Comparison of ENCODE assay signal across 8 cellular contexts in the genomic region with DNA sequence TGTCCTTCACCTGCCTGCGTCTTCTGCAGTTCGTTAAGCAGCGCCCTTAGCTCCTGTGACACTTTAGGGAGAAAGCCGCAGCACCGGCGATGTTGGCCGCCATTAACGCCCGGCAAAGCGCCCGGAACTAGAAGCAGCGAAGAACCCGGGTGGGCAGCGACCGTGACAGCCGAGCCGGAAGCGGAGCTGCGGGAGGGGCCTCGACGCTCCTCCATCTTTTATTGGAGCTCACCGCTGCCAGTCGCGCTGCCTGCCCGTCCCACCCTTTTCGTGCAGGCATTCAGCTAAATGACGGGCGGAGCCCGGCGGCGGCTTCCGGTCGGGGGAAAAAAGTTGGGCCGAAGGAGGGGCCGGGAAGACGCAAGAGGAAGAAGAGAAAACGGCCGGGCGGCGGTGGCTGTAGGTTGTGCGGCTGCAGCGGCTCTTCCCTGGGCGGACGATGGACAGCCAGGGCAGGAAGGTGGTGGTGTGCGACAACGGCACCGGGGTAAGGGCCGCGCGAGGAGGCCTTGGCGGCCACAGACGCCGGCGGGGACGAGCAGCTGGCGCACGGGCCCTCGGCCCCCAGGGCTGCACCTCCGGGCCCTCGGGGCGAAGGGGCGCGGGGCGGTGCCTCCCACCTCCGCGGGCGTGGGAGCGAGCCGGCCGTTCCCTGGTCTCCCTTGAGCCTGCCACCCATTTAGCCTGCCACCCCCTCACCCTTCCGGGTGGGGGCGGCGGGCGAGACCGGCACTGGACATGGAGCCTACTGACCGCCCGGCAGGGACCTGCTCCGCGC. TPM values are rescaled to one million over a fixed set of nuclear protein-coding genes. Genes with fewer than 3 reads are reported as not detected.
DNase-seq lines count a peak whose midpoint lies in the region; ATAC-seq, FAIRE-seq and TF ChIP-seq lines count a peak whose summit lies in the region.

Gene ACTR2, plus strand, starts transcription at position 361 of the 778 bp plus-strand sequence. Its CDS starts 79 bp downstream, at position 440.

- TF ChIP-seq EP300 in HepG2 (IDR thresholded peaks at IDR 0.05; ENCODE audit: low read depth in 2 of 2, low read length in 2 of 2) (peak in 1 of 2 experiments; percentile 29; a peak in 1 of 4 replicates), HepG2 (CRISPR knock-in tag; IDR thresholded peaks at IDR 0.05; ENCODE audit: borderline replicate concordance) (no peak; the same call in 1 of the 2 replicates)

- POLR2A ChIA-PET in HepG2 (lab: Yijun Ruan, JAX), result interaction anchor here (0.7 to 2.3 kb wide), 44 partner anchors 10 to 824 kb away, joined by 3 to 41 read pairs (median 4); partner anchors contain the start of genes CEP68, RAB1A, SERTAD2 and SPRED2

- FAIRE-seq in HepG2 (lab: Jason Lieb, UNC), result no peak

- peak within 1 kb of the TSS; percentile 76 to 99 (median 98) for H3K4me3 ChIP-seq in HepG2 (replicated peaks in 1 of 3; ENCODE audit: insufficient read depth in 1 of 3, low read depth in 2 of 3, low read length in 3 of 3)

- peak; percentile 93 for DNase-seq in NCI-H774 (lab: John Stamatoyannopoulos, UW)
- DNase-seq in activated CD4-positive, alpha-beta T cell treated with anti-CD3 and anti-CD28 coated beads, Interleukin-2, amount 50 U/mL, for 4 hours, result peak; percentile 90 to 91
- DNase-seq in dermis blood vessel endothelial cell, result peak; percentile 97
- DNase-seq in HepG2 (ENCODE audit: low spot score), result peak; percentile 95
- peak; percentile 93 for DNase-seq in stimulated activated CD4-positive, alpha-beta T cell treated with anti-CD3 and anti-CD28 coated beads, Interleukin-4, amount 100 ng/mL, for 1 hour

- peak; percentile 90 to 95 for TF ChIP-seq POLR2A in HepG2 (IDR thresholded peaks at IDR 0.05; ENCODE audit: insufficient read depth in 1 of 2, low read depth in 2 of 2, low read length in 2 of 2)

- intact Hi-C loops in HepG2 (cut with micrococcal nuclease; ENCODE audit: unreplicated experiment), result loop anchor here (2.0 to 5.0 kb wide), 3 partner anchors 41 to 95 kb away; partner anchors contain the start of gene RAB1A

- no peaks in the 10 kb centered on the region; a peak in 1 of 5 replicates for H3K36me3 ChIP-seq in HepG2 (replicated peaks in 1 of 2; ENCODE audit: control insufficient read depth in 1 of 2, insufficient read depth in 2 of 2, low read length in 2 of 2)

- H3K79me2 ChIP-seq in HepG2 (ENCODE audit: insufficient read depth, low read length), result peaks cover 57% of the 10 kb centered on the region

- peaks cover 44% of the 10 kb centered on the region for H3K4me1 ChIP-seq in HepG2 (ENCODE audit: insufficient read depth, low read length)

- peaks cover 0 to 3% of the 10 kb centered on the region in 2 experiments; a peak in 1 of 5 replicates for H3K27me3 ChIP-seq in HepG2 (ENCODE audit: control insufficient read depth in 1 of 2, insufficient read depth in 2 of 2, low read length in 2 of 2)

- peak within 1 kb of the TSS; percentile 87 for H3K27ac ChIP-seq in C4-2B
- peak within 1 kb of the TSS; percentile 94 for H3K27ac ChIP-seq in HepG2 (ENCODE audit: extremely low read length, insufficient read depth, low read length)

- no peak for TF ChIP-seq CTCF in C4-2B (conservative IDR thresholded peaks at IDR 0.05)
- peak; percentile 13; the same call in 1 of the 2 replicates for TF ChIP-seq CTCF in HepG2 (CRISPR knock-in tag; IDR thresholded peaks at IDR 0.05)

- no peaks in the 10 kb centered on the region for H3K9me3 ChIP-seq in HepG2 (ENCODE audit: low read length)

- WGBS in HepG2 (ENCODE audit: low lambda C conversion rate), result under 1% methylated on average over 57 of the region's 79 CpGs

- peaks cover 7% of the 10 kb centered on the region for H4K20me1 ChIP-seq in HepG2 (ENCODE audit: insufficient read depth, low read length)

- H2AFZ ChIP-seq in HepG2 (ENCODE audit: low read length), result peak within 1 kb of the TSS; percentile 89

- H3K9ac ChIP-seq in HepG2 (ENCODE audit: insufficient read depth, low read depth, low read length), result peak within 1 kb of the TSS; percentile 96

- CTCF ChIA-PET in HepG2 (lab: Yijun Ruan, JAX; ENCODE audit: low intra/inter-chr PET ratio, low total read pairs), result no interaction called here

- TF ChIP-seq RAD21 in HepG2 (CRISPR knock-in tag; IDR thresholded peaks at IDR 0.05), result peak; percentile 66

- H3K4me2 ChIP-seq in HepG2 (ENCODE audit: low read depth, low read length), result peak within 1 kb of the TSS; percentile 97

- ATAC-seq in GM19395 (IDR thresholded peaks at IDR 0.05; ENCODE audit: unreplicated experiment) (peak; percentile 85), HG03565 (IDR thresholded peaks at IDR 0.05; ENCODE audit: unreplicated experiment) (peak; percentile 81), HepG2 (peak; percentile 97)

- BruUV-seq in HepG2 (replicated peaks; lab: Mats Ljungman, UMichigan), result TSS peak; percentile 76

- in situ Hi-C loops in HepG2 (cut with HindIII; ENCODE audit: extremely low pct_ligation_motif_present, low pct_unique_long_range_greater_than_20kb), result no loop called here

TF ChIP-seq in HepG2, 621 proteins besides CTCF, POLR2A, EP300 and RAD21 (continues in another document):
- peak; percentile 46; the same call in 1 of the 2 replicates for TF ChIP-seq HCFC1 (IDR thresholded peaks at IDR 0.05; ENCODE audit: low read depth, low read length)
- no peak for TF ChIP-seq HHEX (CRISPR knock-in tag; IDR thresholded peaks at IDR 0.05)
- peak; percentile 45; the same call in 1 of the 2 replicates for TF ChIP-seq ARID5B (CRISPR knock-in tag; IDR thresholded peaks at IDR 0.05)
- no peak for TF ChIP-seq ZNF710 (CRISPR knock-in tag; IDR thresholded peaks at IDR 0.05; ENCODE audit: borderline replicate concordance)
- peak; percentile 81; the same call in 1 of the 2 replicates for TF ChIP-seq ZBTB8A (CRISPR knock-in tag; IDR thresholded peaks at IDR 0.05; ENCODE audit: borderline replicate concordance, low read depth)

RNA-seq across cellular contexts. Expression of gene ACTR2, which starts in this region (rescaled TPM):
- total RNA-seq in dermis blood vessel endothelial cell (107 and 193 TPM in 2 replicates), HepG2 (2016; rRNA removed; fragmentation: Illumina TruSeq; extraction: Trizol) (100 and 211 TPM in 2 replicates)
- 13.3 and 14.6 TPM in 2 replicates for total RNA-seq in HepG2 (2016; cell fraction: cytosol; rRNA removed; fragmentation: Illumina TruSeq; extraction: Trizol; ENCODE audit: low read depth)
- total RNA-seq in HepG2 (2016; cell fraction: insoluble cytoplasmic fraction; rRNA removed; fragmentation: Illumina TruSeq; extraction: Trizol), result 102 and 212 TPM in 2 replicates
- 43.2 and 50.9 TPM in 2 replicates for total RNA-seq in HepG2 (2016; cell fraction: membrane; rRNA removed; fragmentation: Illumina TruSeq; extraction: Trizol)
- total RNA-seq in HepG2 (2016; cell fraction: nucleus; rRNA removed; fragmentation: Illumina TruSeq; extraction: Trizol), result 65.3 and 72.8 TPM in 2 replicates
- polyA plus RNA-seq in HepG2 (2011; rRNA removed), result 47.2 and 51.2 TPM in 2 replicates
- polyA plus RNA-seq in HepG2 (2011; cell fraction: cytosol; rRNA removed), result 21.5 and 40.8 TPM in 2 replicates
- polyA plus RNA-seq in HepG2 (2011; cell fraction: nucleus; rRNA removed), result 9.5 and 18.1 TPM in 2 replicates
- 133 and 175 TPM in 2 replicates for polyA plus RNA-seq in HepG2 (2012)
- polyA plus RNA-seq in HepG2 (2016; cell fraction: cytosol; fragmentation: Illumina TruSeq; extraction: Trizol; ENCODE audit: low read depth), result 9.2 and 11.1 TPM in 2 replicates
- polyA plus RNA-seq in HepG2 (2016; cell fraction: insoluble cytoplasmic fraction; fragmentation: Illumina TruSeq; extraction: Trizol; ENCODE audit: low read depth), result 284 and 307 TPM in 2 replicates
- 36.0 and 43.6 TPM in 2 replicates for polyA plus RNA-seq in HepG2 (2016; cell fraction: membrane; fragmentation: Illumina TruSeq; extraction: Trizol; ENCODE audit: low read depth)
- polyA plus RNA-seq in HepG2 (2016; cell fraction: nucleus; fragmentation: Illumina TruSeq; extraction: Trizol; ENCODE audit: insufficient read depth, low read depth), result 111 and 115 TPM in 2 replicates
- 23.0 and 24.6 TPM in 2 replicates for polyA minus RNA-seq in HepG2 (2011; rRNA and poly(A)+ RNA removed; ENCODE audit: low replicate concordance)
- 84.2 and 88.6 TPM in 2 replicates for polyA minus RNA-seq in HepG2 (2011; cell fraction: cytosol; rRNA and poly(A)+ RNA removed)
- 34.8 and 35.1 TPM in 2 replicates for polyA minus RNA-seq in HepG2 (2011; cell fraction: nucleus; rRNA and poly(A)+ RNA removed)

Comparison
In these comparisons a context has a peak if more than half of its experiments do, and no peak if none do; other contexts are left out.
1. Peak in every context shown above with its lines: DNase-seq, ATAC-seq, H3K4me3 ChIP-seq and H3K27ac ChIP-seq.